In the genomic region with DNA sequence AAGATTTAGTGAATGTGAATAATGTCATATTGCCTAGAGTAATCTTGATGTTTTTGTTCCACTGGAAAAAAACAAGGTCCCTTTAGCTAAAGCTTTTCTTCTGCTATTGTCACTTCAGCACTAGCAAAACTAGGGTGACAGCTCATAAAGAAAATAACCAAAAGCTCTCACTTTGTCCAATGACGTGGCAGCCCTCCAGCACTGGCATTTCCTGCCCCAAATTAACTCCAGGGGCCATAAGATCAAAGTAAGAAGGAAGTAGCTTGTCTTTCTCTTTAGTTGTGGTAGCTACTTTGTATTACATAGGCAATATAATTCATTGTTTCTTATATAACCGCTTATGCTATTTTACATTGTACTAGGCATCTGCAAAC, we compare ENCODE assay signal across 8 cellular contexts. TPM values are rescaled to one million over a fixed set of nuclear protein-coding genes. Genes with fewer than 3 reads are reported as not detected.
DNase-seq lines count a peak whose midpoint lies in the region; ATAC-seq and TF ChIP-seq lines count a peak whose summit lies in the region.

No MANE protein-coding gene starts in this region.

- H3K36me3 Mint-ChIP-seq in activated CD4-positive, alpha-beta T cell treated with anti-CD3 and anti-CD28 coated beads, Interleukin-2, amount 10 ng/mL, durations not matched to agents 7 days and 5 days (ENCODE audit: low read depth): peaks cover 2% of the 10 kb centered on the region

- CTCF ChIA-PET in activated CD4-positive, alpha-beta T cell treated with anti-CD3 and anti-CD28 coated beads, Interleukin-2, amount 10 ng/mL, durations not matched to agents 7 days and 5 days (lab: Charles Lee): interaction anchor here (0.5 to 1.1 kb wide), 2 partner anchors 12 to 625 kb away, joined by 3 read pairs; no protein-coding TSS in a partner anchor

- H3K4me3 Mint-ChIP-seq in activated CD4-positive, alpha-beta T cell treated with anti-CD3 and anti-CD28 coated beads, Interleukin-2, amount 10 ng/mL, durations not matched to agents 7 days and 5 days: no peak overlapping the region

- intact Hi-C loops in dorsolateral prefrontal cortex (cut with DNase I): no loop called here

- H3K4me1 Mint-ChIP-seq in activated CD4-positive, alpha-beta T cell treated with anti-CD3 and anti-CD28 coated beads, Interleukin-2, amount 10 ng/mL, durations not matched to agents 7 days and 5 days: peaks cover 20% of the 10 kb centered on the region

- peak; percentile 52 for DNase-seq in GDM1 (lab: John Stamatoyannopoulos, UW)
- peak; percentile 76 for DNase-seq in LHCN-M2 (ENCODE audit: low read depth)
- DNase-seq in activated CD4-positive, alpha-beta T cell treated with anti-CD3 and anti-CD28 coated beads, Interleukin-2, amount 10 ng/mL, durations not matched to agents 7 days and 5 days: peak; percentile 71
- peak in 1 of 10 donors; percentile 5 for DNase-seq in dorsolateral prefrontal cortex
- DNase-seq in retinal pigment epithelial cell (ENCODE audit: low read depth): peak; percentile 27
- DNase-seq in NCI-H146 (lab: John Stamatoyannopoulos, UW): no peak
- no peak for DNase-seq in iPS-NIHi11 (ENCODE audit: low spot score)

- no peaks in the 10 kb centered on the region for H3K27me3 Mint-ChIP-seq in activated CD4-positive, alpha-beta T cell treated with anti-CD3 and anti-CD28 coated beads, Interleukin-2, amount 10 ng/mL, durations not matched to agents 7 days and 5 days

- no peak for TF ChIP-seq CTCF in dorsolateral prefrontal cortex (IDR thresholded peaks at IDR 0.05 in 54 of 56, conservative IDR thresholded peaks at IDR 0.05 in 2 of 56; ENCODE audit: low read depth in 1 of 56, partially characterized antibody in 56 of 56)
- TF ChIP-seq CTCF in retinal pigment epithelial cell (conservative IDR thresholded peaks at IDR 0.05; ENCODE audit: low read depth, low read length): no peak

- peak overlapping the region; percentile 75 for H3K27ac Mint-ChIP-seq in activated CD4-positive, alpha-beta T cell treated with anti-CD3 and anti-CD28 coated beads, Interleukin-2, amount 10 ng/mL, durations not matched to agents 7 days and 5 days

- H3K27ac ChIP-seq in dorsolateral prefrontal cortex: peak overlapping the region in 52 of 59 donors; percentile 10 to 82 (median 62)

- H3K4me3 ChIP-seq in dorsolateral prefrontal cortex (no peak overlapping the region), retinal pigment epithelial cell (ENCODE audit: low read length) (no peak overlapping the region)

- ATAC-seq in GM21786 (IDR thresholded peaks at IDR 0.05; ENCODE audit: unreplicated experiment): peak; percentile 97

- POLR2A ChIA-PET in activated CD4-positive, alpha-beta T cell treated with anti-CD3 and anti-CD28 coated beads, Interleukin-2, amount 10 ng/mL, durations not matched to agents 7 days and 5 days (lab: Charles Lee): interaction anchor here (0.6 kb wide), 1 partner anchor 220 kb away, joined by 9 read pairs; no protein-coding TSS in a partner anchor

- H3K27me3 ChIP-seq in dorsolateral prefrontal cortex: no peaks in the 10 kb centered on the region

- no peaks in the 10 kb centered on the region for H3K9me3 Mint-ChIP-seq in activated CD4-positive, alpha-beta T cell treated with anti-CD3 and anti-CD28 coated beads, Interleukin-2, amount 10 ng/mL, durations not matched to agents 7 days and 5 days

RNA-seq across cellular contexts. Expression of a gene that starts 47.3 kb away (rescaled TPM):
- 0.64 and 0.69 TPM in 2 replicates for total RNA-seq in LHCN-M2 (2014; rRNA removed)
- 0.07 TPM for polyA plus RNA-seq in LHCN-M2 (2012)
- total RNA-seq in activated CD4-positive, alpha-beta T cell treated with anti-CD3 and anti-CD28 coated beads, Interleukin-2, amount 10 ng/mL, durations not matched to agents 7 days and 5 days: 100 to 1,000 TPM; 211 to 262 TPM
- total RNA-seq in dorsolateral prefrontal cortex: 10 to 100 TPM; 12.6 to 47.0 (median 31.6) TPM

Comparison
In these comparisons a context has a peak if more than half of its experiments do, and no peak if none do; other contexts are left out.
1. DNase-seq: peak in GDM1 (single experiment), LHCN-M2 (single experiment), activated CD4-positive, alpha-beta T cell treated with anti-CD3 and anti-CD28 coated beads, Interleukin-2, amount 10 ng/mL, durations not matched to agents 7 days and 5 days (single experiment) and retinal pigment epithelial cell (single experiment); none in NCI-H146 (single experiment) and iPS-NIHi11 (single experiment).